Comparison of ENCODE assay signal across 27 cellular contexts in genomic region chr18:24315170-24315569, GRCh38.
DNase-seq lines count a peak whose midpoint lies in the region; ATAC-seq and TF ChIP-seq lines count a peak whose summit lies in the region.
"Had no signal": no experiment of that assay in that cellular context is flagged by ENCODE, and none has a peak within 500 bp of the region (broad histone marks: within the 10 kb centered on the region; RNA-seq: fewer than 3 reads in every experiment).

No MANE protein-coding gene starts in this region.

- H3K36me3 Mint-ChIP-seq in activated CD4-positive, alpha-beta T cell treated with anti-CD3 and anti-CD28 coated beads, Interleukin-2, amount 10 ng/mL, durations not matched to agents 24 days and 14 days (ENCODE audit: low read depth): no peaks in the 10 kb centered on the region
- H3K36me3 Mint-ChIP-seq in stimulated activated effector memory CD8-positive, alpha-beta T cell treated with anti-CD3 and anti-CD28 coated beads, Interleukin-12 subunit alpha, Interleukin-12 subunit beta, amount 100 ng/mL, for 72 hours: no peaks in the 10 kb centered on the region
- peaks cover 0 to 5% of the 10 kb centered on the region in 2 donors for H3K36me3 Mint-ChIP-seq in CD4-positive, alpha-beta memory T cell
- H3K36me3 Mint-ChIP-seq: immature natural killer cell; stimulated activated memory B cell treated with anti-CD40 and anti-IgM and Interleukin-4, amounts not matched to agents 10 μg/mL and 1 μg/mL and 100 μg/mL, for 72 hours had no signal

- DNase-seq in activated CD4-positive, alpha-beta T cell treated with anti-CD3 and anti-CD28 coated beads, Interleukin-2, amount 10 ng/mL, durations not matched to agents 24 days and 14 days: peak; percentile 30
- no peak for DNase-seq in activated CD4-positive, alpha-beta T cell treated with anti-CD3 and anti-CD28 coated beads for 1 hour
- DNase-seq in NCI-H69 (lab: John Stamatoyannopoulos, UW): peak; percentile 37
- peak; percentile 2 for DNase-seq in epithelial cell of esophagus (ENCODE audit: low read depth)
- DNase-seq in stimulated activated effector memory CD8-positive, alpha-beta T cell treated with anti-CD3 and anti-CD28 coated beads, Interleukin-12 subunit alpha, Interleukin-12 subunit beta, amount 100 ng/mL, for 72 hours (ENCODE audit: low spot score in 2 of 2): no peak
- DNase-seq in CD4-positive, alpha-beta memory T cell: no peak
- no peak for DNase-seq in DMS53 (lab: John Stamatoyannopoulos, UW)
- DNase-seq: activated CD4-positive, CD25-positive, alpha-beta regulatory T cell treated with anti-CD3 and anti-CD28 coated beads, Interleukin-2, amount 50 U/mL, for 72 hours; activated naive CD4-positive, alpha-beta T cell; activated T-cell treated with anti-CD3 and anti-CD28 coated beads, Interleukin-2, amount 50 U/mL, for 4 hours; aorta; DND-41; erythroblast; hippocampal formation; immature natural killer cell; left ventricle myocardium inferior; MG63; naive thymus-derived CD4-positive, alpha-beta T cell; NCI-H146; NCI-H510A; occipital lobe; small intestine; T-helper 1 cell had no signal

- H3K27me3 ChIP-seq in CD4-positive, alpha-beta memory T cell (ENCODE audit: insufficient read depth, low read length): no peaks in the 10 kb centered on the region
- H3K27me3 ChIP-seq: BLaER1 treated with 17β-estradiol and CSF1 and Interleukin-3, amounts not matched to agents 10 nM and 100 nM; MG63 had no signal

- POLR2A ChIA-PET in CD4-positive, alpha-beta memory T cell (lab: Charles Lee; ENCODE audit: partially characterized antibody): no interaction called here

- intact Hi-C loops in activated CD4-positive, alpha-beta T cell treated with anti-CD3 and anti-CD28 coated beads, Interleukin-2, amount 10 ng/mL, durations not matched to agents 24 days and 14 days (cut with micrococcal nuclease): no loop called here
- intact Hi-C loops in CD4-positive, alpha-beta memory T cell (cut with micrococcal nuclease): no loop called here

- H3K9me3 ChIP-seq in CD4-positive, alpha-beta memory T cell (ENCODE audit: control insufficient read depth in 1 of 2, low read length in 2 of 2): no peaks in the 10 kb centered on the region
- H3K9me3 ChIP-seq: BLaER1 treated with 17β-estradiol and CSF1 and Interleukin-3, amounts not matched to agents 10 nM and 100 nM; HAP-1; left ventricle myocardium inferior; MG63 had no signal

- no peak overlapping the region for H3K4me3 Mint-ChIP-seq in activated CD4-positive, alpha-beta T cell treated with anti-CD3 and anti-CD28 coated beads, Interleukin-2, amount 10 ng/mL, durations not matched to agents 24 days and 14 days
- no peak overlapping the region for H3K4me3 Mint-ChIP-seq in stimulated activated effector memory CD8-positive, alpha-beta T cell treated with anti-CD3 and anti-CD28 coated beads, Interleukin-12 subunit alpha, Interleukin-12 subunit beta, amount 100 ng/mL, for 72 hours
- H3K4me3 Mint-ChIP-seq in CD4-positive, alpha-beta memory T cell: no peak overlapping the region
- H3K4me3 Mint-ChIP-seq: activated T-cell treated with anti-CD3 and anti-CD28 coated beads, Interleukin-2, amount 50 U/mL, for 4 hours; immature natural killer cell; naive thymus-derived CD4-positive, alpha-beta T cell; stimulated activated memory B cell treated with anti-CD40 and anti-IgM and Interleukin-4, amounts not matched to agents 10 μg/mL and 1 μg/mL and 100 μg/mL, for 72 hours had no signal

- no peak overlapping the region for H3K27ac ChIP-seq in CD4-positive, alpha-beta memory T cell (ENCODE audit: low read depth, low read length)
- H3K27ac ChIP-seq: BLaER1 treated with 17β-estradiol and CSF1 and Interleukin-3, amounts not matched to agents 10 nM and 100 nM; left ventricle myocardium inferior had no signal

- H3K4me3 ChIP-seq in epithelial cell of esophagus (ENCODE audit: low read length): no peak overlapping the region
- H3K4me3 ChIP-seq in CD4-positive, alpha-beta memory T cell (ENCODE audit: low read length in 2 of 2): no peak overlapping the region
- H3K4me3 ChIP-seq: BLaER1 treated with 17β-estradiol and CSF1 and Interleukin-3, amounts not matched to agents 10 nM and 100 nM; HAP-1; left ventricle myocardium inferior; MG63 had no signal

- no peaks in the 10 kb centered on the region for H3K9me3 Mint-ChIP-seq in activated CD4-positive, alpha-beta T cell treated with anti-CD3 and anti-CD28 coated beads, Interleukin-2, amount 10 ng/mL, durations not matched to agents 24 days and 14 days
- no peaks in the 10 kb centered on the region for H3K9me3 Mint-ChIP-seq in stimulated activated effector memory CD8-positive, alpha-beta T cell treated with anti-CD3 and anti-CD28 coated beads, Interleukin-12 subunit alpha, Interleukin-12 subunit beta, amount 100 ng/mL, for 72 hours
- H3K9me3 Mint-ChIP-seq in CD4-positive, alpha-beta memory T cell: no peaks in the 10 kb centered on the region
- H3K9me3 Mint-ChIP-seq: activated T-cell treated with anti-CD3 and anti-CD28 coated beads, Interleukin-2, amount 50 U/mL, for 4 hours; immature natural killer cell; naive thymus-derived CD4-positive, alpha-beta T cell; stimulated activated memory B cell treated with anti-CD40 and anti-IgM and Interleukin-4, amounts not matched to agents 10 μg/mL and 1 μg/mL and 100 μg/mL, for 72 hours had no signal

- ATAC-seq in stimulated activated effector memory CD8-positive, alpha-beta T cell treated with anti-CD3 and anti-CD28 coated beads, Interleukin-12 subunit alpha, Interleukin-12 subunit beta, amount 100 ng/mL, for 72 hours: peak; percentile 34
- no peak for ATAC-seq in GM18498 (IDR thresholded peaks at IDR 0.05; ENCODE audit: unreplicated experiment)
- ATAC-seq: activated T-cell treated with anti-CD3 and anti-CD28 coated beads, Interleukin-2, amount 50 U/mL, for 4 hours; naive thymus-derived CD4-positive, alpha-beta T cell; stimulated activated memory B cell treated with anti-CD40 and anti-IgM and Interleukin-4, amounts not matched to agents 10 μg/mL and 1 μg/mL and 100 μg/mL, for 72 hours had no signal

- H3K36me3 ChIP-seq in CD4-positive, alpha-beta memory T cell (ENCODE audit: insufficient read depth, low read length): no peaks in the 10 kb centered on the region
- H3K36me3 ChIP-seq: left ventricle myocardium inferior had no signal

- no peak for TF ChIP-seq CTCF in epithelial cell of esophagus (IDR thresholded peaks at IDR 0.05; ENCODE audit: insufficient read depth, low read depth, low read length, missing control alignments)

- H3K4me1 Mint-ChIP-seq in activated CD4-positive, alpha-beta T cell treated with anti-CD3 and anti-CD28 coated beads, Interleukin-2, amount 10 ng/mL, durations not matched to agents 24 days and 14 days: peaks cover 5% of the 10 kb centered on the region
- H3K4me1 Mint-ChIP-seq in stimulated activated effector memory CD8-positive, alpha-beta T cell treated with anti-CD3 and anti-CD28 coated beads, Interleukin-12 subunit alpha, Interleukin-12 subunit beta, amount 100 ng/mL, for 72 hours: no peaks in the 10 kb centered on the region
- H3K4me1 Mint-ChIP-seq in CD4-positive, alpha-beta memory T cell: no peaks in the 10 kb centered on the region
- H3K4me1 Mint-ChIP-seq: immature natural killer cell; stimulated activated memory B cell treated with anti-CD40 and anti-IgM and Interleukin-4, amounts not matched to agents 10 μg/mL and 1 μg/mL and 100 μg/mL, for 72 hours had no signal

- CTCF ChIA-PET in CD4-positive, alpha-beta memory T cell (lab: Charles Lee; ENCODE audit: partially characterized antibody): no interaction called here

- H3K27ac Mint-ChIP-seq in activated CD4-positive, alpha-beta T cell treated with anti-CD3 and anti-CD28 coated beads, Interleukin-2, amount 10 ng/mL, durations not matched to agents 24 days and 14 days: no peak overlapping the region
- H3K27ac Mint-ChIP-seq in stimulated activated effector memory CD8-positive, alpha-beta T cell treated with anti-CD3 and anti-CD28 coated beads, Interleukin-12 subunit alpha, Interleukin-12 subunit beta, amount 100 ng/mL, for 72 hours: no peak overlapping the region
- H3K27ac Mint-ChIP-seq in CD4-positive, alpha-beta memory T cell: no peak overlapping the region
- H3K27ac Mint-ChIP-seq: immature natural killer cell; naive thymus-derived CD4-positive, alpha-beta T cell; stimulated activated memory B cell treated with anti-CD40 and anti-IgM and Interleukin-4, amounts not matched to agents 10 μg/mL and 1 μg/mL and 100 μg/mL, for 72 hours had no signal

- H3K4me1 ChIP-seq in CD4-positive, alpha-beta memory T cell (ENCODE audit: insufficient read depth, low read length): no peaks in the 10 kb centered on the region
- H3K4me1 ChIP-seq: BLaER1 treated with 17β-estradiol and CSF1 and Interleukin-3, amounts not matched to agents 10 nM and 100 nM; HAP-1 had no signal

- H3K27me3 Mint-ChIP-seq in activated CD4-positive, alpha-beta T cell treated with anti-CD3 and anti-CD28 coated beads, Interleukin-2, amount 10 ng/mL, durations not matched to agents 24 days and 14 days: no peaks in the 10 kb centered on the region
- H3K27me3 Mint-ChIP-seq in CD4-positive, alpha-beta memory T cell: no peaks in the 10 kb centered on the region
- H3K27me3 Mint-ChIP-seq: naive thymus-derived CD4-positive, alpha-beta T cell; stimulated activated memory B cell treated with anti-CD40 and anti-IgM and Interleukin-4, amounts not matched to agents 10 μg/mL and 1 μg/mL and 100 μg/mL, for 72 hours had no signal

Comparison
In these comparisons a context has a peak if more than half of its experiments do, and no peak if none do; other contexts are left out.
1. DNase-seq: peak in activated CD4-positive, alpha-beta T cell treated with anti-CD3 and anti-CD28 coated beads, Interleukin-2, amount 10 ng/mL, durations not matched to agents 24 days and 14 days (single experiment), NCI-H69 (single experiment) and epithelial cell of esophagus (single experiment); none in activated CD4-positive, alpha-beta T cell treated with anti-CD3 and anti-CD28 coated beads for 1 hour (single experiment), stimulated activated effector memory CD8-positive, alpha-beta T cell treated with anti-CD3 and anti-CD28 coated beads, Interleukin-12 subunit alpha, Interleukin-12 subunit beta, amount 100 ng/mL, for 72 hours (0 of 2), CD4-positive, alpha-beta memory T cell (0 of 5) and DMS53 (single experiment).